21 cellular contexts compared by ENCODE assay signal in the genomic region with DNA sequence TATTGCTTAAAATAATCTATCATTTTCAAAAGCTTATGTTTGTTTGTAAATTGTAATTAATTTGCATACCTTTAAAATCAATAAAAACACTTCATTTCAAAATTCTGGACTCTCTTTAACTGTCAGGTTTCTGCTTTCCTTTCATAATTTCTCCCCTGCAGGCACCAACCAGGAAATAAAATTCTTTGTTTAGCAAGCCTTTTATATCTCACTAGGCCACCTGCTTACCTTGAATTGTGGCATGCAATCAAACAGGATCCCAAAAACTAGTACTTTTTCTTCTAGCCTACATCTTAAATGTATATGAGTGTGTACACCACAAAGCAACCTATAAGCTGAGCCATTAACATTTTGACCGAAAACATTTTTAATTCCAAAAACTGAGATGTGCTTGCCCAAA.
A peak's percentile ranks its signal among the peaks of the same experiment; 100 is the strongest.
DNase-seq lines count a peak whose midpoint lies in the region; ATAC-seq and TF ChIP-seq lines count a peak whose summit lies in the region.
"Had no signal": no experiment of that assay in that cellular context is flagged by ENCODE, and none has a peak within 500 bp of the region (broad histone marks: within the 10 kb centered on the region; RNA-seq: fewer than 3 reads in every experiment).

No MANE protein-coding gene starts in this region.

- H3K9ac ChIP-seq in PC-3 (ENCODE audit: low read length) = no peak overlapping the region
- H3K9ac ChIP-seq: BLaER1 treated with 17β-estradiol and CSF1 and Interleukin-3, amounts not matched to agents 10 nM and 100 nM; KMS-11; SK-N-SH had no signal

- BruUV-seq in PC-3 (replicated peaks; lab: Mats Ljungman, UMichigan) = no TSS peak

- H3F3A ChIP-seq in PC-3 (ENCODE audit: low read length, unreplicated experiment) = no peaks in the 10 kb centered on the region

- H3K79me2 ChIP-seq in PC-3 (ENCODE audit: low read length) = no peaks in the 10 kb centered on the region

- H3K9me3 ChIP-seq in mucosa of descending colon (no peaks in the 10 kb centered on the region), PC-3 (ENCODE audit: low read length) (no peaks in the 10 kb centered on the region)
- H3K9me3 ChIP-seq: BLaER1 treated with 17β-estradiol and CSF1 and Interleukin-3, amounts not matched to agents 10 nM and 100 nM; SK-N-SH had no signal

- CTCF ChIA-PET in HEK293T (lab: Yijun Ruan, JAX) (no interaction called here), PC-3 (lab: Charles Lee) (interaction anchor here (0.5 kb wide), 1 partner anchor 30 kb away, joined by 3 read pairs; no protein-coding TSS in a partner anchor)

- POLR2A ChIA-PET in HEK293T (lab: Yijun Ruan, JAX) (no interaction called here), PC-3 (lab: Charles Lee; ENCODE audit: unreplicated experiment) (no interaction called here)

- intact Hi-C loops in mucosa of descending colon (cut with DNase I, micrococcal nuclease) (no loop called here), PC-3 (cut with micrococcal nuclease) (no loop called here)

- H3K4me3 ChIP-seq in mucosa of descending colon = no peak overlapping the region
- H3K4me3 ChIP-seq in PC-3 (ENCODE audit: low read length) = no peak overlapping the region
- H3K4me3 ChIP-seq: BLaER1 treated with 17β-estradiol and CSF1 and Interleukin-3, amounts not matched to agents 10 nM and 100 nM had no signal

- DNase-seq in NCI-H2107 treated with DMSO at 0.1 percent for 48 hours (lab: John Stamatoyannopoulos, UW; ENCODE audit: unreplicated experiment) (peak; percentile 47), NCI-H2107 (lab: John Stamatoyannopoulos, UW) (no peak), NCI-H2029 (lab: John Stamatoyannopoulos, UW) (peak; percentile 4), NCI-H69 (lab: John Stamatoyannopoulos, UW) (peak; percentile 79), mucosa of descending colon (no peak), HEK293T (ENCODE audit: extremely low spot score) (no peak), PC-3 (no peak)
- DNase-seq: 8988T; CD4-positive, alpha-beta memory T cell; DMS79; GOT3; HCEC 1CT; IMR-90; NCI-H187; NCI-H524; SIG-M5; SK-N-SH; T-helper 2 cell had no signal

- H3K4me1 ChIP-seq in mucosa of descending colon (ENCODE audit: low read depth) (no peaks in the 10 kb centered on the region), PC-3 (ENCODE audit: insufficient read depth, low read length) (peaks cover 18% of the 10 kb centered on the region)
- H3K4me1 ChIP-seq: BLaER1 treated with 17β-estradiol and CSF1 and Interleukin-3, amounts not matched to agents 10 nM and 100 nM had no signal

- no peaks in the 10 kb centered on the region for H3K27me3 ChIP-seq in PC-3 (ENCODE audit: low read length)
- H3K27me3 ChIP-seq: BLaER1 treated with 17β-estradiol and CSF1 and Interleukin-3, amounts not matched to agents 10 nM and 100 nM had no signal

- H2AFZ ChIP-seq in PC-3 (ENCODE audit: low read length) = no peak overlapping the region

- no peak overlapping the region for H3K27ac ChIP-seq in PC-3 (ENCODE audit: low read length)
- H3K27ac ChIP-seq: BLaER1 treated with 17β-estradiol and CSF1 and Interleukin-3, amounts not matched to agents 10 nM and 100 nM; KMS-11 had no signal

- H4K20me1 ChIP-seq in PC-3 (ENCODE audit: low read length) = no peaks in the 10 kb centered on the region
- H4K20me1 ChIP-seq: BLaER1 treated with 17β-estradiol and CSF1 and Interleukin-3, amounts not matched to agents 10 nM and 100 nM had no signal

- H3K9me2 ChIP-seq in PC-3 (replicated peaks; ENCODE audit: low read length) = no peaks in the 10 kb centered on the region
- H3K9me2 ChIP-seq: SK-N-SH had no signal

- H3K4me2 ChIP-seq in PC-3 (ENCODE audit: low read length) = no peak overlapping the region
- H3K4me2 ChIP-seq: BLaER1 treated with 17β-estradiol and CSF1 and Interleukin-3, amounts not matched to agents 10 nM and 100 nM; KMS-11; SK-N-SH had no signal

- H3K36me3 ChIP-seq in mucosa of descending colon (ENCODE audit: low read depth) (no peaks in the 10 kb centered on the region), PC-3 (ENCODE audit: low read depth, low read length) (no peaks in the 10 kb centered on the region)
- H3K36me3 ChIP-seq: BLaER1 treated with 17β-estradiol and CSF1 and Interleukin-3, amounts not matched to agents 10 nM and 100 nM had no signal

- TF ChIP-seq CTCF in mucosa of descending colon (IDR thresholded peaks at IDR 0.05) = no peak
- no peak for TF ChIP-seq CTCF in PC-3 (conservative IDR thresholded peaks at IDR 0.05; ENCODE audit: low read depth, low read length)

- peak; percentile 27 for ATAC-seq in mucosa of descending colon
- ATAC-seq in HG02852 (IDR thresholded peaks at IDR 0.05; ENCODE audit: unreplicated experiment) = no peak
- ATAC-seq in PC-3 = no peak

TF ChIP-seq in HEK293T, 16 proteins besides CTCF, POLR2A, EP300 and RAD21:
- no peak for TF ChIP-seq LEF1 (IDR thresholded peaks at IDR 0.05; ENCODE audit: borderline replicate concordance)
- no peak for TF ChIP-seq FOXK2 (IDR thresholded peaks at IDR 0.05)
- TF ChIP-seq ELF4 (IDR thresholded peaks at IDR 0.05) = no peak
- TF ChIP-seq CTBP1 (IDR thresholded peaks at IDR 0.05; ENCODE audit: borderline replicate concordance) = no peak
- TF ChIP-seq FOXM1 (IDR thresholded peaks at IDR 0.05; ENCODE audit: borderline replicate concordance) = no peak
- no peak for TF ChIP-seq TARDBP (IDR thresholded peaks at IDR 0.05)

Comparison
In these comparisons a context has a peak if more than half of its experiments do, and no peak if none do; other contexts are left out.
1. DNase-seq: peak in NCI-H2107 treated with DMSO at 0.1 percent for 48 hours (single experiment), NCI-H2029 (single experiment) and NCI-H69 (single experiment); none in NCI-H2107 (single experiment), mucosa of descending colon (0 of 3), HEK293T (single experiment) and PC-3 (single experiment).